ENCODE assay signal across 10 cellular contexts in genomic region chr3:69764861-69765260, GRCh38. TPM values are rescaled to one million over a fixed set of nuclear protein-coding genes. Genes with fewer than 3 reads are reported as not detected.
DNase-seq lines count a peak whose midpoint lies in the region; ATAC-seq and TF ChIP-seq lines count a peak whose summit lies in the region.
"Had no signal": no experiment of that assay in that cellular context is flagged by ENCODE, and none has a peak within 500 bp of the region (broad histone marks: within the 10 kb centered on the region; RNA-seq: fewer than 3 reads in every experiment).

No MANE protein-coding gene starts in this region.

- peak overlapping the region; percentile 36 for H4K91ac ChIP-seq in mesenchymal stem cell (ENCODE audit: low read length)

- H2BK12ac ChIP-seq in mesenchymal stem cell (ENCODE audit: low read length in 2 of 2): peak overlapping the region in 1 of 2 experiments; percentile 29

- no peaks in the 10 kb centered on the region for H3K79me1 ChIP-seq in mesenchymal stem cell (replicated peaks; ENCODE audit: low read length, poor library complexity, severe bottlenecking)

- peak overlapping the region; percentile 37 for H2BK120ac ChIP-seq in mesenchymal stem cell (ENCODE audit: low read depth, low read length)

- WGBS in mesenchymal stem cell: 37% methylated on average over 3 of the region's 3 CpGs

- DNase-seq in M059J (ENCODE audit: low read depth) (peak; percentile 51), chondrocyte (ENCODE audit: low spot score) (no peak), mesenchymal stem cell (peak; percentile 51), thoracic aorta (ENCODE audit: low spot score) (no peak), activated gamma-delta T cell (lab: John Stamatoyannopoulos, UW) (no peak)
- DNase-seq: DMS153; stimulated activated naive CD4-positive, alpha-beta T cell had no signal

- peaks cover 10% of the 10 kb centered on the region for H3K4me1 ChIP-seq in mesenchymal stem cell (ENCODE audit: control insufficient read depth, insufficient read depth, low read depth, low read length)
- H3K4me1 ChIP-seq in thoracic aorta (ENCODE audit: control insufficient read depth in 1 of 2, low read depth in 2 of 2): peaks cover 41 to 47% of the 10 kb centered on the region in 2 donors

- H3K27ac ChIP-seq in mesenchymal stem cell (ENCODE audit: low read length, poor library complexity, severe bottlenecking) (peak overlapping the region; percentile 92), thoracic aorta (peak overlapping the region in 1 of 2 donors; percentile 31)

- no peak overlapping the region for H2AK5ac ChIP-seq in mesenchymal stem cell (ENCODE audit: low read length, severe bottlenecking)

- peak overlapping the region; percentile 57 to 65 for H3K18ac ChIP-seq in mesenchymal stem cell (ENCODE audit: low read depth in 1 of 2, low read length in 2 of 2)

- H3K4me3 Mint-ChIP-seq in chondrocyte (ENCODE audit: unreplicated experiment): no peak overlapping the region
- H3K4me3 Mint-ChIP-seq: central memory CD8-positive, alpha-beta T cell had no signal

- peak overlapping the region; percentile 21 for H4K8ac ChIP-seq in mesenchymal stem cell (ENCODE audit: low read length)

- no peaks in the 10 kb centered on the region for H3K9me3 Mint-ChIP-seq in chondrocyte (ENCODE audit: low read depth)
- H3K9me3 Mint-ChIP-seq: central memory CD8-positive, alpha-beta T cell had no signal

- H3K14ac ChIP-seq in mesenchymal stem cell (ENCODE audit: low read length in 2 of 2): no peak overlapping the region

- H3K9me3 ChIP-seq in mesenchymal stem cell (ENCODE audit: control insufficient read depth, low read length): no peaks in the 10 kb centered on the region
- H3K9me3 ChIP-seq in thoracic aorta: no peaks in the 10 kb centered on the region

- no peaks in the 10 kb centered on the region for H3K27me3 Mint-ChIP-seq in chondrocyte (ENCODE audit: low read depth)
- H3K27me3 Mint-ChIP-seq: central memory CD8-positive, alpha-beta T cell had no signal

- H3K23ac ChIP-seq in mesenchymal stem cell (ENCODE audit: low read length in 2 of 2): no peak overlapping the region

- peak overlapping the region; percentile 74 for H3K4me2 ChIP-seq in mesenchymal stem cell (ENCODE audit: low read length, poor library complexity, severe bottlenecking)

- H3K4me3 ChIP-seq in mesenchymal stem cell (ENCODE audit: insufficient read depth in 1 of 2, low read depth in 1 of 2, low read length in 2 of 2): no peak overlapping the region
- H3K4me3 ChIP-seq in thoracic aorta: peak overlapping the region; percentile 5

- peaks cover 54% of the 10 kb centered on the region for H3K4me1 Mint-ChIP-seq in chondrocyte (ENCODE audit: low read depth)
- H3K4me1 Mint-ChIP-seq: central memory CD8-positive, alpha-beta T cell had no signal

- H3K36me3 Mint-ChIP-seq in chondrocyte (ENCODE audit: low read depth): no peaks in the 10 kb centered on the region

- H3K36me3 ChIP-seq in mesenchymal stem cell (ENCODE audit: control insufficient read depth in 1 of 2, insufficient read depth in 2 of 2, low read depth in 1 of 2, low read length in 2 of 2) (no peaks in the 10 kb centered on the region), thoracic aorta (no peaks in the 10 kb centered on the region)

- H3K9ac ChIP-seq in mesenchymal stem cell (ENCODE audit: low read length): peak overlapping the region; percentile 20

- peak overlapping the region; percentile 47 for H3K27ac Mint-ChIP-seq in chondrocyte (ENCODE audit: unreplicated experiment)

- H3K27me3 ChIP-seq in mesenchymal stem cell (ENCODE audit: control insufficient read depth in 1 of 2, insufficient read depth in 1 of 2, low read length in 2 of 2): no peaks in the 10 kb centered on the region
- H3K27me3 ChIP-seq in thoracic aorta (replicated peaks; ENCODE audit: insufficient read depth): no peaks in the 10 kb centered on the region

- no peak for ATAC-seq in thoracic aorta (ENCODE audit: insufficient number of reproducible peaks, low FRiP score, low read depth)
- ATAC-seq in esophagus mucosa: no peak
- no peak for ATAC-seq in HG02623 (IDR thresholded peaks at IDR 0.05; ENCODE audit: unreplicated experiment)

- H2BK5ac ChIP-seq in mesenchymal stem cell (ENCODE audit: low read depth, low read length, poor library complexity, severe bottlenecking): no peak overlapping the region

- H2BK15ac ChIP-seq in mesenchymal stem cell (ENCODE audit: low read depth, poor library complexity, severe bottlenecking): no peak overlapping the region

- H3K4ac ChIP-seq in mesenchymal stem cell (ENCODE audit: low read depth in 1 of 2, low read length in 2 of 2): peak overlapping the region; percentile 2 to 73

- TF ChIP-seq CTCF in chondrocyte (IDR thresholded peaks at IDR 0.05): no peak
- no peak for TF ChIP-seq CTCF in thoracic aorta (IDR thresholded peaks at IDR 0.05)

- no peak overlapping the region for H2AFZ ChIP-seq in mesenchymal stem cell (ENCODE audit: low read depth, low read length)

RNA-seq across cellular contexts. Expression of gene MITF, which starts 25.6 kb away (rescaled TPM):
- 6.3 and 11.7 TPM in 2 replicates for total RNA-seq in M059J (2014; rRNA removed; shearing (Covaris generic))
- total RNA-seq in chondrocyte (4.7 to 5.7 TPM (median 5.2 TPM) in 3 replicates), thoracic aorta (10 to 100 TPM; 12.3 to 12.7 TPM), esophagus mucosa (2.1 TPM)
- 20.7 TPM for polyA plus RNA-seq in mesenchymal stem cell (2013, experiment 1 of 2)
- 20.9 TPM for polyA plus RNA-seq in mesenchymal stem cell (2013, experiment 2 of 2)

Comparison
In these comparisons a context has a peak if more than half of its experiments do, and no peak if none do; other contexts are left out.
1. DNase-seq: peak in M059J (single experiment) and mesenchymal stem cell (single experiment); none in chondrocyte (single experiment), thoracic aorta (single experiment) and activated gamma-delta T cell (single experiment).